In genomic region chr22:22986640-22987039, GRCh38 we compare ENCODE assay signal across 39 cellular contexts.
"Had no signal": no experiment of that assay in that cellular context is flagged by ENCODE, and none has a peak within 500 bp of the region (broad histone marks: within the 10 kb centered on the region; RNA-seq: fewer than 3 reads in every experiment).

No MANE protein-coding gene starts in this region.

- ATAC-seq: activated naive CD4-positive, alpha-beta T cell treated with anti-CD3 and anti-CD28 coated beads, Interleukin-2, amount 50 U/mL, for 72 hours; activated naive CD8-positive, alpha-beta T cell treated with anti-CD3 and anti-CD28 coated beads, Interleukin-2, amount 50 U/mL, for 24 hours; activated T-cell treated with anti-CD3 and anti-CD28 coated beads, Interleukin-2, amount 50 U/mL, for 4 hours; activated T-cell treated with anti-CD3 and anti-CD28 coated beads, Interleukin-2, amount 50 U/mL, for 72 hours; activated T-helper 17 cell treated with anti-CD3 and anti-CD28 coated beads, Interleukin-2, amount 50 U/mL, for 72 hours; body of pancreas had no signal

- H3K9me3 Mint-ChIP-seq: activated naive CD4-positive, alpha-beta T cell treated with anti-CD3 and anti-CD28 coated beads for 36 hours; activated naive CD4-positive, alpha-beta T cell treated with anti-CD3 and anti-CD28 coated beads, Interleukin-2, amount 50 U/mL, for 24 hours; activated T-cell treated with anti-CD3 and anti-CD28 coated beads, Interleukin-2, amount 50 U/mL, for 24 hours; activated T-cell treated with anti-CD3 and anti-CD28 coated beads, Interleukin-2, amount 50 U/mL, for 4 hours; activated T-helper 17 cell treated with anti-CD3 and anti-CD28 coated beads, Interleukin-2, amount 50 U/mL, for 72 hours; central memory CD8-positive, alpha-beta T cell had no signal

- H3K4me1 ChIP-seq: adrenal gland, ascending aorta, body of pancreas, breast epithelium had no signal

- H3K27ac Mint-ChIP-seq: activated naive CD4-positive, alpha-beta T cell treated with anti-CD3 and anti-CD28 coated beads for 36 hours; activated naive CD4-positive, alpha-beta T cell treated with anti-CD3 and anti-CD28 coated beads, Interleukin-2, amount 10 ng/mL, durations not matched to agents 7 days and 5 days; activated naive CD4-positive, alpha-beta T cell treated with anti-CD3 and anti-CD28 coated beads, Interleukin-2, amount 50 U/mL, for 24 hours; activated naive CD4-positive, alpha-beta T cell treated with anti-CD3 and anti-CD28 coated beads, Interleukin-2, amount 50 U/mL, for 72 hours; activated naive CD8-positive, alpha-beta T cell; activated naive CD8-positive, alpha-beta T cell treated with anti-CD3 and anti-CD28 coated beads for 36 hours; activated naive CD8-positive, alpha-beta T cell treated with anti-CD3 and anti-CD28 coated beads, Interleukin-2, amount 10 ng/mL, durations not matched to agents 7 days and 5 days; activated naive CD8-positive, alpha-beta T cell treated with anti-CD3 and anti-CD28 coated beads, Interleukin-2, amount 50 U/mL, for 24 hours; activated T-cell treated with anti-CD3 and anti-CD28 coated beads, Interleukin-2, amount 50 U/mL, for 24 hours; activated T-cell treated with anti-CD3 and anti-CD28 coated beads, Interleukin-2, amount 50 U/mL, for 72 hours; activated T-helper 1 cell treated with anti-CD3 and anti-CD28 coated beads, Interleukin-12 subunit alpha, Interleukin-12 subunit beta, Interleukin-2, Interleukin-4 antibody, amounts not matched to agents 30 ng/mL and 10 ng/mL and 1 ng/mL, durations not matched to agents 14 hours and 24 hours and 36 hours; activated T-helper 17 cell treated with anti-CD3 and anti-CD28 coated beads, Interleukin-2, amount 50 U/mL, for 72 hours; activated T-helper 2 cell treated with anti-CD3 and anti-CD28 coated beads, Interferon-gamma antibody, Interleukin-2, Interleukin-4, amounts not matched to agents 10 μg/mL and 5 μg/mL and 100 μg/mL, durations not matched to agents 14 hours and 24 hours and 36 hours; brain had no signal

- H3K4me3 ChIP-seq: adrenal gland, ascending aorta, body of pancreas, breast epithelium, cardiac muscle cell had no signal

- H3K36me3 Mint-ChIP-seq: activated naive CD4-positive, alpha-beta T cell treated with anti-CD3 and anti-CD28 coated beads, Interleukin-2, amount 10 ng/mL, durations not matched to agents 7 days and 5 days; activated naive CD4-positive, alpha-beta T cell treated with anti-CD3 and anti-CD28 coated beads, Interleukin-2, amount 50 U/mL, for 72 hours; activated naive CD8-positive, alpha-beta T cell; activated naive CD8-positive, alpha-beta T cell treated with anti-CD3 and anti-CD28 coated beads for 36 hours; activated naive CD8-positive, alpha-beta T cell treated with anti-CD3 and anti-CD28 coated beads, Interleukin-2, amount 10 ng/mL, durations not matched to agents 7 days and 5 days; brain had no signal

- DNase-seq: activated effector memory CD4-positive, alpha-beta T cell treated with anti-CD3 and anti-CD28 coated beads, Interleukin-2, amount 50 U/mL, for 16 hours; activated effector memory CD4-positive, alpha-beta T cell treated with Interleukin-2 at 50 U/mL for 16 hours; activated gamma-delta T cell; activated gamma-delta T cell treated with Interleukin-2 at 50 U/mL for 16 hours; activated naive CD4-positive, alpha-beta T cell; activated naive CD4-positive, alpha-beta T cell treated with anti-CD3 and anti-CD28 coated beads for 36 hours; activated naive CD4-positive, alpha-beta T cell treated with anti-CD3 and anti-CD28 coated beads, Interleukin-2, amount 10 ng/mL, durations not matched to agents 7 days and 5 days; activated naive CD4-positive, alpha-beta T cell treated with anti-CD3 and anti-CD28 coated beads, Interleukin-2, amount 50 U/mL, for 16 hours; activated naive CD4-positive, alpha-beta T cell treated with Interleukin-2 at 50 U/mL for 16 hours; activated naive CD8-positive, alpha-beta T cell treated with anti-CD3 and anti-CD28 coated beads for 36 hours; activated naive CD8-positive, alpha-beta T cell treated with anti-CD3 and anti-CD28 coated beads, Interleukin-2, amount 10 ng/mL, durations not matched to agents 7 days and 5 days; activated naive CD8-positive, alpha-beta T cell treated with anti-CD3 and anti-CD28 coated beads, Interleukin-2, amount 50 U/mL, for 24 hours; activated T-cell treated with anti-CD3 and anti-CD28 coated beads, Interleukin-2, amount 50 U/mL, for 24 hours; activated T-cell treated with anti-CD3 and anti-CD28 coated beads, Interleukin-2, amount 50 U/mL, for 4 hours; activated T-cell treated with anti-CD3 and anti-CD28 coated beads, Interleukin-2, amount 50 U/mL, for 48 hours; activated T-cell treated with anti-CD3 and anti-CD28 coated beads, Interleukin-2, amount 50 U/mL, for 72 hours; adrenal gland; amniotic stem cell; amygdala; anterior cingulate cortex; aorta; body of pancreas; brain microvascular endothelial cell; caudate nucleus; central memory CD4-positive, alpha-beta T cell; cerebellar nuclear complex had no signal

- H3K27me3 ChIP-seq: adrenal gland, ascending aorta, body of pancreas, breast epithelium, cardiac muscle cell had no signal

- FAIRE-seq: astrocyte, bronchial epithelial cell had no signal

- H3K27ac ChIP-seq: adrenal gland, ascending aorta, body of pancreas, brain microvascular endothelial cell, breast epithelium, cardiac muscle cell had no signal

- H3K4me1 Mint-ChIP-seq: activated naive CD4-positive, alpha-beta T cell treated with anti-CD3 and anti-CD28 coated beads, Interleukin-2, amount 10 ng/mL, durations not matched to agents 7 days and 5 days; activated T-helper 17 cell treated with anti-CD3 and anti-CD28 coated beads, Interleukin-2, amount 50 U/mL, for 72 hours; brain; central memory CD8-positive, alpha-beta T cell had no signal

- H3K36me3 ChIP-seq: adrenal gland, ascending aorta, brain microvascular endothelial cell, breast epithelium, cardiac muscle cell had no signal

- H3K4me3 Mint-ChIP-seq: activated naive CD4-positive, alpha-beta T cell treated with anti-CD3 and anti-CD28 coated beads for 36 hours; activated naive CD4-positive, alpha-beta T cell treated with anti-CD3 and anti-CD28 coated beads, Interleukin-2, amount 10 ng/mL, durations not matched to agents 7 days and 5 days; activated naive CD4-positive, alpha-beta T cell treated with anti-CD3 and anti-CD28 coated beads, Interleukin-2, amount 50 U/mL, for 24 hours; activated naive CD8-positive, alpha-beta T cell; activated naive CD8-positive, alpha-beta T cell treated with anti-CD3 and anti-CD28 coated beads for 36 hours; activated naive CD8-positive, alpha-beta T cell treated with anti-CD3 and anti-CD28 coated beads, Interleukin-2, amount 10 ng/mL, durations not matched to agents 7 days and 5 days; activated naive CD8-positive, alpha-beta T cell treated with anti-CD3 and anti-CD28 coated beads, Interleukin-2, amount 50 U/mL, for 24 hours; activated T-cell treated with anti-CD3 and anti-CD28 coated beads, Interleukin-2, amount 50 U/mL, for 24 hours; activated T-cell treated with anti-CD3 and anti-CD28 coated beads, Interleukin-2, amount 50 U/mL, for 4 hours; activated T-cell treated with anti-CD3 and anti-CD28 coated beads, Interleukin-2, amount 50 U/mL, for 72 hours; activated T-helper 1 cell treated with anti-CD3 and anti-CD28 coated beads, Interleukin-12 subunit alpha, Interleukin-12 subunit beta, Interleukin-2, Interleukin-4 antibody, amounts not matched to agents 30 ng/mL and 10 ng/mL and 1 ng/mL, durations not matched to agents 14 hours and 24 hours and 36 hours; activated T-helper 17 cell treated with anti-CD3 and anti-CD28 coated beads, Interleukin-2, amount 50 U/mL, for 72 hours; brain; central memory CD8-positive, alpha-beta T cell had no signal

- H3K9me3 ChIP-seq: adrenal gland, ascending aorta, body of pancreas, breast epithelium had no signal
